ENCODE assay signal across 16 cellular contexts in the genomic region with DNA sequence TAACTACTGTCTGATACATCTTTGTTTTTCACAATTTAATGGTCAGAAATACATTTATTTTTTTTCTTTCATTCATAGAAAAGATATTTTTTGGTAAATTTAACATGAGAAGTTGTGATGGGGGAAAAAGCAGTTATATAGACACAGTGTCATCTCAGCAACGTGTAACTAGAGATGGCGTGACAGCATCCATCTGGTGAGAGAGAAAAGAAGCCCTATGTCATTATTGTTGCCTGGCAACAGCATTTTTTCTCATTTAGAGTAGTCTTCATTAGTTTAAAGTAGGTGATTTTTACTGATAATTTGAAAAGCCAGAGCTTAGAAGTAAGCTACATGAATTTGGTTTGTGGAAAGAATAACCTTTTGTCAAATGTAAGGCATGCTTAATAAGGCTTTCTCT.
DNase-seq lines count a peak whose midpoint lies in the region; ATAC-seq and TF ChIP-seq lines count a peak whose summit lies in the region.
"Had no signal": no experiment of that assay in that cellular context is flagged by ENCODE, and none has a peak within 500 bp of the region (broad histone marks: within the 10 kb centered on the region; RNA-seq: fewer than 3 reads in every experiment).

No MANE protein-coding gene starts in this region.

- peak overlapping the region; percentile 83 to 98 (median 89) for H3K27ac Mint-ChIP-seq in nephron
- H3K27ac Mint-ChIP-seq: T-cell had no signal

- no peak for TF ChIP-seq CTCF in nephron (IDR thresholded peaks at IDR 0.05; ENCODE audit: unreplicated experiment in 3 of 3)

- H3K9me3 Mint-ChIP-seq in nephron = no peaks in the 10 kb centered on the region

- H3K27me3 Mint-ChIP-seq in nephron (ENCODE audit: low read depth) = no peaks in the 10 kb centered on the region
- H3K27me3 Mint-ChIP-seq: T-cell had no signal

- peaks cover 72% of the 10 kb centered on the region for H3K4me1 Mint-ChIP-seq in nephron
- H3K4me1 Mint-ChIP-seq: T-cell had no signal

- ATAC-seq in HG02571 (IDR thresholded peaks at IDR 0.05; ENCODE audit: unreplicated experiment) = no peak
- ATAC-seq in HG03571 (IDR thresholded peaks at IDR 0.05; ENCODE audit: unreplicated experiment) = no peak
- ATAC-seq: HCT116, T-cell had no signal

- peaks cover 3% of the 10 kb centered on the region for H3K36me3 Mint-ChIP-seq in nephron (ENCODE audit: low read depth)
- H3K36me3 Mint-ChIP-seq: T-cell had no signal

- DNase-seq in DMS153 treated with DMSO at 0.1 percent for 48 hours (lab: John Stamatoyannopoulos, UW; ENCODE audit: unreplicated experiment) = peak; percentile 17
- DNase-seq in NCI-H1436 (lab: John Stamatoyannopoulos, UW) = peak; percentile 48
- DNase-seq in NCI-H510A treated with DMSO at 0.1 percent for 48 hours (lab: John Stamatoyannopoulos, UW) = peak; percentile 54
- DNase-seq in HuH-7 (ENCODE audit: low spot score) = no peak
- DNase-seq: activated CD4-positive, alpha-beta T cell treated with anti-CD3 and anti-CD28 coated beads, Interleukin-2, amount 50 U/mL, for 1 hour; central memory CD4-positive, alpha-beta T cell; left ventricle myocardium inferior; nucleus accumbens; stimulated activated CD4-positive, alpha-beta T cell treated with anti-CD3 and anti-CD28 coated beads, Interleukin-15, amount 100 ng/mL, for 24 hours; stimulated activated naive CD4-positive, alpha-beta T cell; T-cell; upper lobe of left lung had no signal

- H3K4me3 Mint-ChIP-seq in nephron = no peak overlapping the region
- H3K4me3 Mint-ChIP-seq: T-cell had no signal
